31 cellular contexts compared by ENCODE assay signal in the genomic region with DNA sequence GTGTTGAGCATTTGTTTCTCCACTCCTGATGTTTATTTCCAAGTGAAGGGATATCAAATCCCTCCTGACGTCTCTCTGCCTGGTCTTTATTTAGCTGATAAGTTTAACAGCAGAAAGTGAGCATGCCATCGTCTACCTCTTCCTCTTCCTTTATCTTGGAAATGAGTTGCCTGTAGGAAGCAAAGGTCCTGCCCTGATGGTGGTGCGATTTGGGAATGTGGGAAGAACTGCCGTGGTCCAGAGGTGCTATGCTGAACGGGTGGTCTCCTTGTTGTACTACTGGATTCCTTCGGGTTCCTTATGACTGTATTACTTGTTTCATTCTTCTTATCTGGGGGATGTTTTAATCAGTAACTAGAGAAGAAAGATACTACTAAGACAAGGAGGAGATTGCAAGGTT.
"Had no signal": no experiment of that assay in that cellular context is flagged by ENCODE, and none has a peak within 500 bp of the region (broad histone marks: within the 10 kb centered on the region; RNA-seq: fewer than 3 reads in every experiment).

No MANE protein-coding gene starts in this region.

- H3K4me3 ChIP-seq: adrenal gland, body of pancreas, colonic mucosa, esophagus muscularis mucosa, gastrocnemius medialis, heart left ventricle had no signal

- H3K27ac Mint-ChIP-seq: activated CD4-positive, alpha-beta memory T cell treated with anti-CD3 and anti-CD28 coated beads, Interleukin-2, amount 10 ng/mL, durations not matched to agents 7 days and 5 days; activated CD4-positive, alpha-beta T cell treated with anti-CD3 and anti-CD28 coated beads, Interleukin-2, amount 10 ng/mL, durations not matched to agents 7 days and 5 days; activated naive CD4-positive, alpha-beta T cell treated with anti-CD3 and anti-CD28 coated beads, Interleukin-2, amount 50 U/mL, for 24 hours; activated naive CD8-positive, alpha-beta T cell treated with anti-CD3 and anti-CD28 coated beads for 36 hours; activated naive CD8-positive, alpha-beta T cell treated with anti-CD3 and anti-CD28 coated beads, Interleukin-2, amount 50 U/mL, for 24 hours; activated T-helper 17 cell treated with anti-CD3 and anti-CD28 coated beads, Interleukin-2, amount 50 U/mL, for 72 hours; T-helper 17 cell; T-helper 2 cell treated with Interferon-gamma antibody and Interleukin-4, amounts not matched to agents 5 μg/mL and 100 μg/mL, for 36 hours had no signal

- H3K9me3 Mint-ChIP-seq: activated CD4-positive, alpha-beta memory T cell treated with anti-CD3 and anti-CD28 coated beads, Interleukin-2, amount 10 ng/mL, durations not matched to agents 7 days and 5 days; activated CD4-positive, alpha-beta T cell treated with anti-CD3 and anti-CD28 coated beads, Interleukin-2, amount 10 ng/mL, durations not matched to agents 7 days and 5 days; activated naive CD8-positive, alpha-beta T cell treated with anti-CD3 and anti-CD28 coated beads for 36 hours; activated naive CD8-positive, alpha-beta T cell treated with anti-CD3 and anti-CD28 coated beads, Interleukin-2, amount 50 U/mL, for 24 hours; T-helper 2 cell treated with Interferon-gamma antibody and Interleukin-4, amounts not matched to agents 5 μg/mL and 100 μg/mL, for 36 hours had no signal

- H3K4me3 Mint-ChIP-seq: activated CD4-positive, alpha-beta memory T cell treated with anti-CD3 and anti-CD28 coated beads, Interleukin-2, amount 10 ng/mL, durations not matched to agents 7 days and 5 days; activated CD4-positive, alpha-beta T cell treated with anti-CD3 and anti-CD28 coated beads, Interleukin-2, amount 10 ng/mL, durations not matched to agents 7 days and 5 days; activated naive CD4-positive, alpha-beta T cell treated with anti-CD3 and anti-CD28 coated beads, Interleukin-2, amount 50 U/mL, for 24 hours; activated naive CD8-positive, alpha-beta T cell treated with anti-CD3 and anti-CD28 coated beads for 36 hours; activated naive CD8-positive, alpha-beta T cell treated with anti-CD3 and anti-CD28 coated beads, Interleukin-2, amount 50 U/mL, for 24 hours; activated T-cell treated with anti-CD3 and anti-CD28 coated beads, Interleukin-2, amount 50 U/mL, for 4 hours; activated T-helper 17 cell treated with anti-CD3 and anti-CD28 coated beads, Interleukin-2, amount 50 U/mL, for 72 hours; T-helper 17 cell; T-helper 2 cell treated with Interferon-gamma antibody and Interleukin-4, amounts not matched to agents 5 μg/mL and 100 μg/mL, for 36 hours had no signal

- H3K9me3 ChIP-seq: adrenal gland, body of pancreas, colonic mucosa, esophagus muscularis mucosa, gastrocnemius medialis had no signal

- H3K36me3 ChIP-seq: adrenal gland, colonic mucosa, esophagus muscularis mucosa, gastrocnemius medialis, heart left ventricle, WERI-Rb-1 had no signal

- H3K4me1 ChIP-seq: adrenal gland, body of pancreas, colonic mucosa, esophagus muscularis mucosa, foreskin keratinocyte, gastrocnemius medialis, heart left ventricle had no signal

- H3K4me1 Mint-ChIP-seq: activated CD4-positive, alpha-beta memory T cell treated with anti-CD3 and anti-CD28 coated beads, Interleukin-2, amount 10 ng/mL, durations not matched to agents 7 days and 5 days; activated CD4-positive, alpha-beta T cell treated with anti-CD3 and anti-CD28 coated beads, Interleukin-2, amount 10 ng/mL, durations not matched to agents 7 days and 5 days; activated naive CD4-positive, alpha-beta T cell treated with anti-CD3 and anti-CD28 coated beads, Interleukin-2, amount 50 U/mL, for 24 hours; activated naive CD8-positive, alpha-beta T cell treated with anti-CD3 and anti-CD28 coated beads for 36 hours; activated naive CD8-positive, alpha-beta T cell treated with anti-CD3 and anti-CD28 coated beads, Interleukin-2, amount 50 U/mL, for 24 hours; activated T-helper 17 cell treated with anti-CD3 and anti-CD28 coated beads, Interleukin-2, amount 50 U/mL, for 72 hours; T-helper 17 cell had no signal

- H3K27ac ChIP-seq: adrenal gland, body of pancreas, colonic mucosa, esophagus muscularis mucosa, foreskin keratinocyte, gastrocnemius medialis, heart left ventricle, WERI-Rb-1 had no signal

- ATAC-seq: activated naive CD8-positive, alpha-beta T cell treated with anti-CD3 and anti-CD28 coated beads, Interleukin-2, amount 50 U/mL, for 24 hours; activated T-cell treated with anti-CD3 and anti-CD28 coated beads, Interleukin-2, amount 50 U/mL, for 4 hours; activated T-helper 17 cell treated with anti-CD3 and anti-CD28 coated beads, Interleukin-2, amount 50 U/mL, for 72 hours; body of pancreas; foreskin keratinocyte; gastrocnemius medialis; heart left ventricle; T-helper 17 cell had no signal

- H3K36me3 Mint-ChIP-seq: activated naive CD4-positive, alpha-beta T cell treated with anti-CD3 and anti-CD28 coated beads, Interleukin-2, amount 50 U/mL, for 24 hours; activated naive CD8-positive, alpha-beta T cell treated with anti-CD3 and anti-CD28 coated beads for 36 hours had no signal

- H3K27me3 ChIP-seq: adrenal gland, body of pancreas, colonic mucosa, esophagus muscularis mucosa, foreskin keratinocyte, gastrocnemius medialis, heart left ventricle had no signal

- H3K27me3 Mint-ChIP-seq: activated CD4-positive, alpha-beta memory T cell treated with anti-CD3 and anti-CD28 coated beads, Interleukin-2, amount 10 ng/mL, durations not matched to agents 7 days and 5 days; activated CD4-positive, alpha-beta T cell treated with anti-CD3 and anti-CD28 coated beads, Interleukin-2, amount 10 ng/mL, durations not matched to agents 7 days and 5 days; activated naive CD8-positive, alpha-beta T cell treated with anti-CD3 and anti-CD28 coated beads for 36 hours; activated naive CD8-positive, alpha-beta T cell treated with anti-CD3 and anti-CD28 coated beads, Interleukin-2, amount 50 U/mL, for 24 hours; T-helper 17 cell had no signal

- DNase-seq: activated CD4-positive, alpha-beta memory T cell treated with anti-CD3 and anti-CD28 coated beads, Interleukin-2, amount 10 ng/mL, durations not matched to agents 7 days and 5 days; activated CD4-positive, alpha-beta T cell treated with anti-CD3 and anti-CD28 coated beads for 1 hour; activated CD4-positive, alpha-beta T cell treated with anti-CD3 and anti-CD28 coated beads for 4 hours; activated CD4-positive, alpha-beta T cell treated with anti-CD3 and anti-CD28 coated beads, Interleukin-2, amount 10 ng/mL, durations not matched to agents 7 days and 5 days; activated CD4-positive, alpha-beta T cell treated with anti-CD3 and anti-CD28 coated beads, Interleukin-2, amount 50 U/mL, for 4 hours; activated effector memory CD4-positive, alpha-beta T cell treated with Interleukin-2 at 50 U/mL for 16 hours; activated gamma-delta T cell treated with Interleukin-2 at 50 U/mL for 16 hours; activated naive CD4-positive, alpha-beta T cell treated with Interleukin-2 at 50 U/mL for 16 hours; activated naive CD8-positive, alpha-beta T cell treated with anti-CD3 and anti-CD28 coated beads for 36 hours; activated naive CD8-positive, alpha-beta T cell treated with anti-CD3 and anti-CD28 coated beads, Interleukin-2, amount 50 U/mL, for 24 hours; activated T-cell treated with anti-CD3 and anti-CD28 coated beads, Interleukin-2, amount 50 U/mL, for 4 hours; adrenal gland; amygdala; aorta; body of pancreas; caudate nucleus; colonic mucosa; effector memory CD4-positive, alpha-beta T cell; erythroblast; foreskin keratinocyte; gastrocnemius medialis; glutamatergic neuron; heart left ventricle; T-helper 1 cell; T-helper 17 cell; T1000; WERI-Rb-1 had no signal
